In genomic region chr5:6583049-6583880, GRCh38 we compare ENCODE assay signal across 8 cellular contexts. TPM values are rescaled to one million over a fixed set of nuclear protein-coding genes. Genes with fewer than 3 reads are reported as not detected.
DNase-seq lines count a peak whose midpoint lies in the region; ATAC-seq, FAIRE-seq and TF ChIP-seq lines count a peak whose summit lies in the region.

No MANE protein-coding gene starts in this region.

- no peak overlapping the region for H2BK120ac ChIP-seq in H1 (replicated peaks; ENCODE audit: low read depth, low read length)
- no peak overlapping the region for H2BK120ac ChIP-seq in mesenchymal stem cell (ENCODE audit: low read depth, low read length)

- H3K36me3 ChIP-seq in H1 (ENCODE audit: control insufficient read depth in 2 of 4, insufficient read depth in 4 of 4, low read length in 3 of 4) (no peaks in the 10 kb centered on the region), mesenchymal stem cell (ENCODE audit: control insufficient read depth in 1 of 2, insufficient read depth in 2 of 2, low read depth in 1 of 2, low read length in 2 of 2) (no peaks in the 10 kb centered on the region), aorta (ENCODE audit: control insufficient read depth in 1 of 2, insufficient read depth in 2 of 2, low read length in 1 of 2) (no peaks in the 10 kb centered on the region)

- no peaks in the 10 kb centered on the region for H4K20me1 ChIP-seq in H1 (replicated peaks in 1 of 2; ENCODE audit: control insufficient read depth in 1 of 2, insufficient read depth in 2 of 2, low read length in 2 of 2)

- TF ChIP-seq CTCF in H1 (IDR thresholded peaks at IDR 0.05; ENCODE audit: control extremely low read depth in 1 of 3, insufficient read depth in 1 of 3, low read depth in 1 of 3, low read length in 3 of 3), result peak; percentile 30 to 45 (median 36)

- H3K27me3 Mint-ChIP-seq in activated T-cell treated with anti-CD3 and anti-CD28 coated beads, Interleukin-2, amount 50 U/mL, for 24 hours, result peaks cover 80% of the 10 kb centered on the region

- peak overlapping the region; percentile 49; the same call in 1 of the 2 replicates for H2AFZ ChIP-seq in H1 (ENCODE audit: low read length)
- H2AFZ ChIP-seq in mesenchymal stem cell (ENCODE audit: low read depth, low read length), result peak overlapping the region; percentile 56

- H3K9me3 Mint-ChIP-seq in activated T-cell treated with anti-CD3 and anti-CD28 coated beads, Interleukin-2, amount 50 U/mL, for 24 hours, result no peaks in the 10 kb centered on the region

- peak; percentile 31 for DNase-seq in activated T-cell treated with anti-CD3 and anti-CD28 coated beads for 48 hours (ENCODE audit: low read depth)
- DNase-seq in activated T-cell treated with anti-CD3 and anti-CD28 coated beads, Interleukin-2, amount 50 U/mL, for 24 hours, result no peak
- peak; percentile 48 for DNase-seq in NCI-H2227 treated with DMSO at 0.1 percent for 48 hours (lab: John Stamatoyannopoulos, UW)
- DNase-seq in H1 (ENCODE audit: low read depth in 1 of 2, low spot score in 2 of 2), result peak in 1 of 2 experiments; percentile 77
- peak; percentile 4 for DNase-seq in mesenchymal stem cell
- DNase-seq in aorta, result peak in 1 of 2 donors; percentile 86
- no peak for DNase-seq in central memory CD4-positive, alpha-beta T cell
- DNase-seq in HTR-8/SVneo (ENCODE audit: insufficient read length, low spot score), result no peak

- 18% methylated on average over 17 of the region's 85 CpGs; no CpG with 5 or more reads in 1 of the 2 experiments for WGBS in H1 (ENCODE audit: extremely low coverage in 1 of 2, insufficient coverage in 1 of 2, insufficient read length in 1 of 2, insufficient replicate concordance in 2 of 2, low coverage in 1 of 2, low lambda C conversion rate in 2 of 2, missing lambda C conversion rate in 1 of 2), 2 experiments
- WGBS in mesenchymal stem cell, result 16% methylated on average over 55 of the region's 85 CpGs
- WGBS in aorta, 2 donors, result 8 to 9% methylated on average over 70 to 85 of the region's 85 CpGs

- H3K4me3 ChIP-seq in H1 (ENCODE audit: extremely low read depth in 1 of 4, insufficient read depth in 2 of 4, low read depth in 3 of 4, low read length in 4 of 4), result peak overlapping the region; percentile 36 to 71 (median 56)
- peak overlapping the region; percentile 37 to 51 for H3K4me3 ChIP-seq in mesenchymal stem cell (ENCODE audit: insufficient read depth in 1 of 2, low read depth in 1 of 2, low read length in 2 of 2)
- H3K4me3 ChIP-seq in aorta (ENCODE audit: low read length in 2 of 2), result peak overlapping the region; percentile 19 to 32

- H3K79me1 ChIP-seq in H1 (ENCODE audit: low read depth, low read length), result no peaks in the 10 kb centered on the region
- H3K79me1 ChIP-seq in mesenchymal stem cell (replicated peaks; ENCODE audit: low read length, poor library complexity, severe bottlenecking), result no peaks in the 10 kb centered on the region

- POLR2A ChIA-PET in H1 (lab: Charles Lee; ENCODE audit: partially characterized antibody), result interaction anchor here (1.0 to 1.2 kb wide), 2 partner anchors 9 to 50 kb away, joined by 4 read pairs; partner anchors contain the start of genes NSUN2 and SRD5A1

- no peak overlapping the region for H3K4me3 Mint-ChIP-seq in activated T-cell treated with anti-CD3 and anti-CD28 coated beads, Interleukin-2, amount 50 U/mL, for 24 hours

- H2BK12ac ChIP-seq in H1 (ENCODE audit: low read depth, low read length) (no peak overlapping the region), mesenchymal stem cell (ENCODE audit: low read length in 2 of 2) (no peak overlapping the region)

- H3K4me1 ChIP-seq in H1 (replicated peaks in 1 of 4; ENCODE audit: control insufficient read depth in 3 of 4, insufficient read depth in 4 of 4, low read length in 3 of 4), result peaks cover 0 to 7% (median 3%) of the 10 kb centered on the region in 4 experiments; a peak in 6 of 7 replicates
- peaks cover 8% of the 10 kb centered on the region for H3K4me1 ChIP-seq in mesenchymal stem cell (ENCODE audit: control insufficient read depth, insufficient read depth, low read depth, low read length)
- peaks cover 0 to 4% of the 10 kb centered on the region in 2 donors for H3K4me1 ChIP-seq in aorta (ENCODE audit: control insufficient read depth in 1 of 2, insufficient read depth in 2 of 2, low read length in 2 of 2)

- no peak overlapping the region for H3K56ac ChIP-seq in H1 (replicated peaks; ENCODE audit: insufficient read length, low read depth, low read length)

- FAIRE-seq in H1 (lab: Jason Lieb, UNC), result no peak
- FAIRE-seq in HTR-8/SVneo (lab: Jason Lieb, UNC), result no peak

- H2BK15ac ChIP-seq in H1 (ENCODE audit: low read length) (no peak overlapping the region), mesenchymal stem cell (ENCODE audit: low read depth, poor library complexity, severe bottlenecking) (no peak overlapping the region)

- H3K36me3 Mint-ChIP-seq in activated T-cell treated with anti-CD3 and anti-CD28 coated beads, Interleukin-2, amount 50 U/mL, for 24 hours (ENCODE audit: low read depth), result no peaks in the 10 kb centered on the region

- H3K18ac ChIP-seq in H1 (ENCODE audit: extremely low read depth, low read length) (peak overlapping the region; percentile 60), mesenchymal stem cell (ENCODE audit: low read depth in 1 of 2, low read length in 2 of 2) (no peak overlapping the region)

- no peaks in the 10 kb centered on the region for H3K4me1 Mint-ChIP-seq in activated T-cell treated with anti-CD3 and anti-CD28 coated beads, Interleukin-2, amount 50 U/mL, for 24 hours (ENCODE audit: low read depth)

- peak; percentile 85 for ATAC-seq in aorta (ENCODE audit: low FRiP score)

- no peak overlapping the region for H2AK5ac ChIP-seq in H1 (ENCODE audit: low read depth, low read length)
- H2AK5ac ChIP-seq in mesenchymal stem cell (ENCODE audit: low read length, severe bottlenecking), result no peak overlapping the region

- H3K79me2 ChIP-seq in H1 (ENCODE audit: control insufficient read depth in 1 of 2, insufficient read depth in 2 of 2, low read length in 2 of 2), result no peaks in the 10 kb centered on the region

- peak overlapping the region in 1 of 4 experiments; percentile 27; a peak in 2 of 7 replicates for H3K9ac ChIP-seq in H1 (replicated peaks in 1 of 4; ENCODE audit: extremely low read depth in 1 of 4, low read depth in 3 of 4, low read length in 3 of 4)
- peak overlapping the region; percentile 29 for H3K9ac ChIP-seq in mesenchymal stem cell (ENCODE audit: low read length)

- H2BK20ac ChIP-seq in H1 (ENCODE audit: low read length), result no peak overlapping the region

- H2BK5ac ChIP-seq in H1 (ENCODE audit: low read depth, low read length) (no peak overlapping the region), mesenchymal stem cell (ENCODE audit: low read depth, low read length, poor library complexity, severe bottlenecking) (no peak overlapping the region)

- peak overlapping the region; percentile 61 to 93 for H3K4me2 ChIP-seq in H1 (ENCODE audit: insufficient read depth in 1 of 2, low read depth in 2 of 2, low read length in 2 of 2)
- peak overlapping the region; percentile 65 for H3K4me2 ChIP-seq in mesenchymal stem cell (ENCODE audit: low read length, poor library complexity, severe bottlenecking)

- H4K5ac ChIP-seq in H1 (ENCODE audit: insufficient read length, low read depth, low read length), result no peak overlapping the region

- H3K27me3 ChIP-seq in H1 (replicated peaks in 1 of 4; ENCODE audit: control insufficient read depth in 3 of 4, extremely low read depth in 1 of 4, insufficient read depth in 3 of 4, low read length in 3 of 4), result peaks cover 0 to 19% (median 18%) of the 10 kb centered on the region in 4 experiments; a peak in 6 of 7 replicates
- H3K27me3 ChIP-seq in mesenchymal stem cell (ENCODE audit: control insufficient read depth in 1 of 2, insufficient read depth in 1 of 2, low read length in 2 of 2), result peaks cover 78 to 83% of the 10 kb centered on the region in 2 experiments
- H3K27me3 ChIP-seq in aorta (ENCODE audit: control insufficient read depth in 1 of 2, insufficient read depth in 2 of 2, low read length in 1 of 2), result no peaks in the 10 kb centered on the region

- CTCF ChIA-PET in H1 (lab: Charles Lee; ENCODE audit: partially characterized antibody), result interaction anchor here (0.5 to 1.6 kb wide), 8 partner anchors 10 to 1095 kb away, joined by 3 to 9 read pairs (median 3); no protein-coding TSS in a partner anchor

- TF ChIP-seq EP300 in H1 (IDR thresholded peaks at IDR 0.05; ENCODE audit: borderline replicate concordance in 1 of 2, low read depth in 2 of 2, low read length in 2 of 2), result no peak

- TF ChIP-seq POLR2A in H1 (IDR thresholded peaks at IDR 0.05; ENCODE audit: control extremely low read depth in 1 of 2, low read depth in 2 of 2, low read length in 2 of 2), result no peak

- H3K9me3 ChIP-seq in H1 (ENCODE audit: insufficient read depth in 2 of 2, low read depth in 1 of 2, low read length in 1 of 2) (no peaks in the 10 kb centered on the region; a peak in 1 of 4 replicates), mesenchymal stem cell (ENCODE audit: control insufficient read depth, low read length) (no peaks in the 10 kb centered on the region), aorta (ENCODE audit: control insufficient read depth, low read length) (no peaks in the 10 kb centered on the region)

- TF ChIP-seq RAD21 in H1 (IDR thresholded peaks at IDR 0.05 in 1 of 2, conservative IDR thresholded peaks at IDR 0.05 in 1 of 2; ENCODE audit: low read depth in 2 of 2, low read length in 2 of 2), result peak in 1 of 2 experiments; percentile 44; a peak in 2 of 4 replicates

- H3K27ac Mint-ChIP-seq in activated T-cell treated with anti-CD3 and anti-CD28 coated beads, Interleukin-2, amount 50 U/mL, for 24 hours, result no peak overlapping the region

- intact Hi-C loops in aorta (cut with DNase I), result loop anchor here in 1 of 2 donors (5.0 kb wide), 1 partner anchor 206 kb away; the partner anchor contains the start of gene MED10

- H4K8ac ChIP-seq in H1 (ENCODE audit: extremely low read depth, insufficient read depth, low read length) (peak overlapping the region; percentile 39; the same call in 1 of the 2 replicates), mesenchymal stem cell (ENCODE audit: low read length) (peak overlapping the region; percentile 13)

- peaks cover 7% of the 10 kb centered on the region; the same call in 1 of the 2 replicates for H3K23me2 ChIP-seq in H1 (ENCODE audit: low read depth, low read length)

- H3K4ac ChIP-seq in H1 (replicated peaks; ENCODE audit: insufficient read length, low read depth, low read length), result no peak overlapping the region
- no peak overlapping the region for H3K4ac ChIP-seq in mesenchymal stem cell (ENCODE audit: low read depth in 1 of 2, low read length in 2 of 2)

- H3K23ac ChIP-seq in H1 (ENCODE audit: insufficient read length) (no peak overlapping the region), mesenchymal stem cell (ENCODE audit: low read length in 2 of 2) (no peak overlapping the region)

- H3K27ac ChIP-seq in H1 (ENCODE audit: low read depth, low read length) (no peak overlapping the region), mesenchymal stem cell (ENCODE audit: low read length, poor library complexity, severe bottlenecking) (no peak overlapping the region), aorta (ENCODE audit: low read depth in 1 of 2, low read length in 2 of 2) (no peak overlapping the region)

- H4K91ac ChIP-seq in H1 (replicated peaks; ENCODE audit: insufficient read length, low read length), result no peak overlapping the region
- no peak overlapping the region for H4K91ac ChIP-seq in mesenchymal stem cell (ENCODE audit: low read length)

- H3K14ac ChIP-seq in H1 (ENCODE audit: insufficient read length) (no peak overlapping the region), mesenchymal stem cell (ENCODE audit: low read length in 2 of 2) (no peak overlapping the region)

RNA-seq across cellular contexts. Expression of gene NSUN2, which starts 49.6 kb away (rescaled TPM):
- 94.7 and 96.5 TPM in 2 replicates for total RNA-seq in H1 (2021; fragmentation: NEBNext Ultra II Directional; extraction: Animal tissue kit (Norgen Biotek cat#: 25700))
- 43.2 and 47.3 TPM in 2 replicates for polyA plus RNA-seq in H1 (2011; rRNA removed)
- 70.0 TPM for polyA plus RNA-seq in H1 (2011; cell fraction: cytosol; rRNA removed)
- polyA plus RNA-seq in H1 (2011; cell fraction: nucleus; rRNA removed), result 71.3 TPM
- polyA plus RNA-seq in H1 (2012, experiment 1 of 2), result 67.4 to 93.5 TPM (median 80.4 TPM) in 4 replicates
- 8.8 TPM for polyA plus RNA-seq in H1 (2012, experiment 2 of 2)
- polyA plus RNA-seq in H1 (2013, experiment 1 of 2), result 50.2 TPM
- 50.1 TPM for polyA plus RNA-seq in H1 (2013, experiment 2 of 2)
- polyA minus RNA-seq in H1 (2011; rRNA and poly(A)+ RNA removed), result 57.6 and 58.2 TPM in 2 replicates
- 47.3 TPM for polyA minus RNA-seq in H1 (2011; cell fraction: cytosol; rRNA and poly(A)+ RNA removed)
- polyA minus RNA-seq in H1 (2011; cell fraction: nucleus; rRNA and poly(A)+ RNA removed), result 63.4 TPM
- polyA plus RNA-seq in mesenchymal stem cell (2013, experiment 1 of 2), result 23.3 TPM
- 22.9 TPM for polyA plus RNA-seq in mesenchymal stem cell (2013, experiment 2 of 2)
- 10 to 100 TPM; 38.6 to 45.0 TPM for total RNA-seq in aorta
- polyA plus RNA-seq in aorta, result 10 to 100 TPM; 15.0 to 46.1 TPM

RNA-seq across cellular contexts. Expression of gene SRD5A1, which starts 50.0 kb away (rescaled TPM):
- total RNA-seq in H1 (2021; fragmentation: NEBNext Ultra II Directional; extraction: Animal tissue kit (Norgen Biotek cat#: 25700)), result 36.7 and 42.4 TPM in 2 replicates
- polyA plus RNA-seq in H1 (2011; rRNA removed) (34.7 and 63.2 TPM in 2 replicates), aorta (1 to 10 TPM; 2.5 to 3.7 TPM)
- 36.1 TPM for polyA plus RNA-seq in H1 (2011; cell fraction: cytosol; rRNA removed)
- polyA plus RNA-seq in H1 (2011; cell fraction: nucleus; rRNA removed), result 38.1 TPM
- 11.4 to 25.4 TPM (median 20.5 TPM) in 4 replicates for polyA plus RNA-seq in H1 (2012, experiment 1 of 2)
- 14.8 TPM for polyA plus RNA-seq in H1 (2012, experiment 2 of 2)
- polyA plus RNA-seq in H1 (2013, experiment 1 of 2), result 13.8 TPM
- polyA plus RNA-seq in H1 (2013, experiment 2 of 2), result 13.4 TPM
- polyA minus RNA-seq in H1 (2011; rRNA and poly(A)+ RNA removed), result 16.2 and 25.7 TPM in 2 replicates
- polyA minus RNA-seq in H1 (2011; cell fraction: cytosol; rRNA and poly(A)+ RNA removed), result 34.1 TPM
- 17.4 TPM for polyA minus RNA-seq in H1 (2011; cell fraction: nucleus; rRNA and poly(A)+ RNA removed)
- polyA plus RNA-seq in mesenchymal stem cell (2013, experiment 1 of 2), result 16.0 TPM
- polyA plus RNA-seq in mesenchymal stem cell (2013, experiment 2 of 2), result 17.1 TPM
- total RNA-seq in aorta, result 1 to 10 TPM; 5.6 to 7.7 TPM

Comparison
In these comparisons a context has a peak if more than half of its experiments do, and no peak if none do; other contexts are left out.
1. DNase-seq: peak in activated T-cell treated with anti-CD3 and anti-CD28 coated beads for 48 hours (single experiment), NCI-H2227 treated with DMSO at 0.1 percent for 48 hours (single experiment) and mesenchymal stem cell (single experiment); none in activated T-cell treated with anti-CD3 and anti-CD28 coated beads, Interleukin-2, amount 50 U/mL, for 24 hours (single experiment), central memory CD4-positive, alpha-beta T cell (single experiment) and HTR-8/SVneo (single experiment).
2. Peak in every context shown above with its lines, with median percentiles within 50 percentile points of each other: H3K4me3 ChIP-seq.